In genomic region chr18:3648695-3649094, GRCh38 we compare ENCODE assay signal across 20 cellular contexts.
DNase-seq lines count a peak whose midpoint lies in the region; ATAC-seq, FAIRE-seq and TF ChIP-seq lines count a peak whose summit lies in the region.
"Had no signal": no experiment of that assay in that cellular context is flagged by ENCODE, and none has a peak within 500 bp of the region (broad histone marks: within the 10 kb centered on the region; RNA-seq: fewer than 3 reads in every experiment).

No MANE protein-coding gene starts in this region.

- H3K36me3 ChIP-seq in HUES6 (ENCODE audit: control insufficient read depth, insufficient read depth, low read length) (no peaks in the 10 kb centered on the region), Panc1 (ENCODE audit: control insufficient read depth, insufficient read depth, low read length) (no peaks in the 10 kb centered on the region), iPS-20b (ENCODE audit: insufficient read depth, low read depth, low read length) (no peaks in the 10 kb centered on the region)
- H3K36me3 ChIP-seq: left lung, neutrophil, thyroid gland had no signal

- no peak overlapping the region for H3K9ac ChIP-seq in HUES6 (ENCODE audit: low read length)
- no peak overlapping the region for H3K9ac ChIP-seq in iPS-20b (ENCODE audit: low read depth, low read length)

- no peak for FAIRE-seq in GM19239 (lab: Jason Lieb, UNC)

- no peaks in the 10 kb centered on the region for H3K9me3 ChIP-seq in HUES6 (ENCODE audit: control insufficient read depth, insufficient read depth, low read depth, low read length)
- H3K9me3 ChIP-seq in Panc1 (ENCODE audit: control insufficient read depth, insufficient read depth, low read depth, low read length): no peaks in the 10 kb centered on the region
- H3K9me3 ChIP-seq in iPS-20b (ENCODE audit: insufficient read depth, low read depth, low read length): no peaks in the 10 kb centered on the region
- H3K9me3 ChIP-seq: left lung, neutrophil, thyroid gland had no signal

- TF ChIP-seq CTCF in Panc1 (IDR thresholded peaks at IDR 0.05): no peak

- H3K4me1 ChIP-seq in HUES6 (ENCODE audit: control insufficient read depth, insufficient read depth, low read length) (peaks cover 34% of the 10 kb centered on the region), Panc1 (ENCODE audit: control insufficient read depth, insufficient read depth, low read length) (peaks cover 49% of the 10 kb centered on the region), iPS-20b (ENCODE audit: insufficient read depth, low read length) (peaks cover 20% of the 10 kb centered on the region)
- H3K4me1 ChIP-seq: thyroid gland had no signal

- H3K27ac ChIP-seq in HUES6 (ENCODE audit: low read depth, low read length) (peak overlapping the region; percentile 37), Panc1 (ENCODE audit: low read length) (peak overlapping the region; percentile 100), iPS-20b (ENCODE audit: low read length) (no peak overlapping the region)
- H3K27ac ChIP-seq: left lung, neutrophil, thyroid gland had no signal

- CTCF ChIA-PET in Panc1 (lab: Charles Lee): no interaction called here

- intact Hi-C loops in Panc1 (cut with micrococcal nuclease; ENCODE audit: unreplicated experiment): no loop called here
- intact Hi-C loops in head of caudate nucleus (cut with DNase I): no loop called here

- peak overlapping the region; percentile 13; the same call in 1 of the 2 replicates for H3K4me3 ChIP-seq in HUES6 (ENCODE audit: low read depth, low read length)
- H3K4me3 ChIP-seq in Panc1 (ENCODE audit: low read depth in 2 of 2, low read length in 2 of 2): no peak overlapping the region
- peak overlapping the region; percentile 20; the same call in 1 of the 2 replicates for H3K4me3 ChIP-seq in iPS-20b (ENCODE audit: low read length)
- H3K4me3 ChIP-seq: left lung, thyroid gland had no signal

- DNase-seq in DMS53 (lab: John Stamatoyannopoulos, UW) (peak; percentile 63), Panc1 (ENCODE audit: low read depth, low spot score) (no peak), NCI-H1436 (lab: John Stamatoyannopoulos, UW) (no peak), head of caudate nucleus (no peak), GM19239 (ENCODE audit: insufficient read length, low spot score) (no peak)
- DNase-seq in stimulated activated CD4-positive, alpha-beta T cell treated with anti-CD3 and anti-CD28 coated beads, Interleukin-15, amount 100 ng/mL, for 24 hours: no peak
- DNase-seq: activated gamma-delta T cell; amniotic stem cell; caudate nucleus; CD8-positive, alpha-beta T cell; left lung; NCI-H1105 treated with DMSO at 0.1 percent for 48 hours; right cardiac atrium; Right ventricle myocardium superior; T-helper 1 cell; thyroid gland had no signal

- no TSS peak for BruUV-seq in Panc1 (replicated peaks; lab: Mats Ljungman, UMichigan)

- POLR2A ChIA-PET in Panc1 (lab: Charles Lee): interaction anchor here (0.7 kb wide), 1 partner anchor 23 kb away, joined by 4 read pairs; no protein-coding TSS in a partner anchor

- no peaks in the 10 kb centered on the region for H3K27me3 ChIP-seq in HUES6 (ENCODE audit: control insufficient read depth, insufficient read depth, low read length)
- H3K27me3 ChIP-seq in Panc1 (ENCODE audit: control insufficient read depth, insufficient read depth, low read length): no peaks in the 10 kb centered on the region
- no peaks in the 10 kb centered on the region for H3K27me3 ChIP-seq in iPS-20b (ENCODE audit: insufficient read depth, low read length)
- H3K27me3 ChIP-seq: left lung, neutrophil, thyroid gland had no signal

- ATAC-seq in Panc1: no peak
- ATAC-seq: CD8-positive, alpha-beta T cell; stimulated activated effector memory CD8-positive, alpha-beta T cell treated with anti-CD3 and anti-CD28 coated beads, Interleukin-12 subunit alpha, Interleukin-12 subunit beta, amount 100 ng/mL, for 72 hours had no signal

- in situ Hi-C loops in Panc1 (cut with HindIII; ENCODE audit: low pct_unique_long_range_greater_than_20kb, low sequenced_read_pairs): no loop called here

Comparison
In these comparisons a context has a peak if more than half of its experiments do, and no peak if none do; other contexts are left out.
1. H3K4me3 ChIP-seq: peak in HUES6 (single experiment) and iPS-20b (single experiment); none in Panc1 (0 of 2).